10 cellular contexts compared by ENCODE assay signal in genomic region chr22:41668971-41669911, GRCh38. TPM values are rescaled to one million over a fixed set of nuclear protein-coding genes. Genes with fewer than 3 reads are reported as not detected.
A peak's percentile ranks its signal among the peaks of the same experiment; 100 is the strongest.
DNase-seq lines count a peak whose midpoint lies in the region; FAIRE-seq and TF ChIP-seq lines count a peak whose summit lies in the region.
"Had no signal": no experiment of that assay in that cellular context is flagged by ENCODE, and none has a peak within 500 bp of the region (broad histone marks: within the 10 kb centered on the region; RNA-seq: fewer than 3 reads in every experiment).

No MANE protein-coding gene starts in this region.

- no peak overlapping the region for H2BK12ac ChIP-seq in H1 (ENCODE audit: low read depth, low read length)

- peaks cover 0 to 8% (median 3%) of the 10 kb centered on the region in 4 experiments; a peak in 5 of 7 replicates for H3K4me1 ChIP-seq in H1 (replicated peaks in 1 of 4; ENCODE audit: control insufficient read depth in 3 of 4, insufficient read depth in 4 of 4, low read length in 3 of 4)

- H4K91ac ChIP-seq in H1 (replicated peaks; ENCODE audit: insufficient read length, low read length) = no peak overlapping the region

- TF ChIP-seq EP300 in H1 (IDR thresholded peaks at IDR 0.05; ENCODE audit: borderline replicate concordance in 1 of 2, low read depth in 2 of 2, low read length in 2 of 2) = no peak

- no peak overlapping the region for H3K9ac ChIP-seq in H1 (replicated peaks in 1 of 4; ENCODE audit: extremely low read depth in 1 of 4, low read depth in 3 of 4, low read length in 3 of 4)

- no peak overlapping the region for H2AK5ac ChIP-seq in H1 (ENCODE audit: low read depth, low read length)

- peak overlapping the region; percentile 75; the same call in 1 of the 2 replicates for H4K8ac ChIP-seq in H1 (ENCODE audit: extremely low read depth, insufficient read depth, low read length)

- POLR2A ChIA-PET in H1 (lab: Charles Lee; ENCODE audit: partially characterized antibody) = interaction anchor here (1.4 kb wide), 1 partner anchor 19 kb away, joined by 3 read pairs; no protein-coding TSS in a partner anchor

- TF ChIP-seq CTCF in H1 (IDR thresholded peaks at IDR 0.05; ENCODE audit: control extremely low read depth in 1 of 3, insufficient read depth in 1 of 3, low read depth in 1 of 3, low read length in 3 of 3) (no peak), nephron progenitor cell (IDR thresholded peaks at IDR 0.05) (no peak), lower leg skin (IDR thresholded peaks at IDR 0.05) (no peak)

- H3K79me2 ChIP-seq in H1 (ENCODE audit: control insufficient read depth in 1 of 2, insufficient read depth in 2 of 2, low read length in 2 of 2) = peaks cover 0 to 3% of the 10 kb centered on the region in 2 experiments; a peak in 1 of 4 replicates

- H2BK15ac ChIP-seq in H1 (ENCODE audit: low read length) = no peak overlapping the region

- no peak overlapping the region for H3K4me3 Mint-ChIP-seq in nephron progenitor cell

- H2AFZ ChIP-seq in H1 (ENCODE audit: low read length) = no peak overlapping the region

- H3K9me3 Mint-ChIP-seq in nephron progenitor cell = no peaks in the 10 kb centered on the region
- H3K9me3 Mint-ChIP-seq: activated naive CD8-positive, alpha-beta T cell treated with anti-CD3 and anti-CD28 coated beads, Interleukin-2, amount 10 ng/mL, durations not matched to agents 7 days and 5 days had no signal

- no peak for TF ChIP-seq RAD21 in H1 (IDR thresholded peaks at IDR 0.05 in 1 of 2, conservative IDR thresholded peaks at IDR 0.05 in 1 of 2; ENCODE audit: low read depth in 2 of 2, low read length in 2 of 2)

- H3K36me3 ChIP-seq in H1 (ENCODE audit: control insufficient read depth in 2 of 4, insufficient read depth in 4 of 4, low read length in 3 of 4) = peaks cover 0 to 12% (median 4%) of the 10 kb centered on the region in 4 experiments; a peak in 6 of 8 replicates

- H3K79me1 ChIP-seq in H1 (ENCODE audit: low read depth, low read length) = peaks cover 5% of the 10 kb centered on the region; the same call in 1 of the 2 replicates

- no peaks in the 10 kb centered on the region for H3K27me3 ChIP-seq in H1 (replicated peaks in 1 of 4; ENCODE audit: control insufficient read depth in 3 of 4, extremely low read depth in 1 of 4, insufficient read depth in 3 of 4, low read length in 3 of 4)

- CTCF ChIA-PET in H1 (lab: Charles Lee; ENCODE audit: partially characterized antibody) = no interaction called here

- 92% methylated on average over 21 of the region's 21 CpGs; no CpG with 5 or more reads in 1 of the 2 experiments for WGBS in H1 (ENCODE audit: extremely low coverage in 1 of 2, insufficient coverage in 1 of 2, insufficient read length in 1 of 2, insufficient replicate concordance in 2 of 2, low coverage in 1 of 2, low lambda C conversion rate in 2 of 2, missing lambda C conversion rate in 1 of 2), 2 experiments
- 76 to 91% methylated on average over 21 of the region's 21 CpGs for WGBS in lower leg skin, 2 donors

- no peaks in the 10 kb centered on the region for H3K23me2 ChIP-seq in H1 (ENCODE audit: low read depth, low read length)

- H3K4me2 ChIP-seq in H1 (ENCODE audit: insufficient read depth in 1 of 2, low read depth in 2 of 2, low read length in 2 of 2) = no peak overlapping the region

- peak; percentile 85 for DNase-seq in Caki2 (ENCODE audit: low read depth)
- DNase-seq in NCI-H226 = peak; percentile 77
- DNase-seq in H1 (ENCODE audit: low read depth in 1 of 2, low spot score in 2 of 2) = no peak
- DNase-seq in nephron progenitor cell = no peak
- no peak for DNase-seq in NCI-H2227 (lab: John Stamatoyannopoulos, UW; ENCODE audit: unreplicated experiment)
- DNase-seq in lower leg skin (ENCODE audit: low spot score in 2 of 2) = no peak
- DNase-seq in NCI-H2081 treated with DMSO at 0.1 percent for 48 hours (lab: John Stamatoyannopoulos, UW) = no peak
- DNase-seq: activated naive CD8-positive, alpha-beta T cell treated with anti-CD3 and anti-CD28 coated beads, Interleukin-2, amount 10 ng/mL, durations not matched to agents 7 days and 5 days; NCI-H446; nucleus accumbens had no signal

- H3K27me3 Mint-ChIP-seq in nephron progenitor cell (ENCODE audit: low read depth, poor library complexity) = no peaks in the 10 kb centered on the region
- H3K27me3 Mint-ChIP-seq: activated naive CD8-positive, alpha-beta T cell treated with anti-CD3 and anti-CD28 coated beads, Interleukin-2, amount 10 ng/mL, durations not matched to agents 7 days and 5 days had no signal

- H3K36me3 Mint-ChIP-seq in nephron progenitor cell (ENCODE audit: low read depth) = peaks cover 26% of the 10 kb centered on the region

- no peak overlapping the region for H2BK5ac ChIP-seq in H1 (ENCODE audit: low read depth, low read length)

- H3K18ac ChIP-seq in H1 (ENCODE audit: extremely low read depth, low read length) = no peak overlapping the region

- no peak overlapping the region for H3K23ac ChIP-seq in H1 (ENCODE audit: insufficient read length)

- no peak overlapping the region for H3K4ac ChIP-seq in H1 (replicated peaks; ENCODE audit: insufficient read length, low read depth, low read length)

- H3K27ac Mint-ChIP-seq in nephron progenitor cell = peak overlapping the region; percentile 24
- H3K27ac Mint-ChIP-seq: activated naive CD8-positive, alpha-beta T cell treated with anti-CD3 and anti-CD28 coated beads, Interleukin-2, amount 10 ng/mL, durations not matched to agents 7 days and 5 days had no signal

- no peaks in the 10 kb centered on the region for H3K9me3 ChIP-seq in H1 (ENCODE audit: insufficient read depth in 2 of 2, low read depth in 1 of 2, low read length in 1 of 2)

- H3K4me1 Mint-ChIP-seq in nephron progenitor cell = peaks cover 11% of the 10 kb centered on the region

- no peak overlapping the region for H3K14ac ChIP-seq in H1 (ENCODE audit: insufficient read length)

- no peak overlapping the region for H3K56ac ChIP-seq in H1 (replicated peaks; ENCODE audit: insufficient read length, low read depth, low read length)

- H4K20me1 ChIP-seq in H1 (replicated peaks in 1 of 2; ENCODE audit: control insufficient read depth in 1 of 2, insufficient read depth in 2 of 2, low read length in 2 of 2) = peaks cover 2 to 7% of the 10 kb centered on the region in 2 experiments

- FAIRE-seq in H1 (lab: Jason Lieb, UNC) = no peak

- TF ChIP-seq POLR2A in H1 (IDR thresholded peaks at IDR 0.05; ENCODE audit: control extremely low read depth in 1 of 2, low read depth in 2 of 2, low read length in 2 of 2) (no peak), lower leg skin (IDR thresholded peaks at IDR 0.05) (no peak)

- no peak overlapping the region for H2BK20ac ChIP-seq in H1 (ENCODE audit: low read length)

- H3K4me3 ChIP-seq in H1 (ENCODE audit: extremely low read depth in 1 of 4, insufficient read depth in 2 of 4, low read depth in 3 of 4, low read length in 4 of 4) = no peak overlapping the region
- H3K4me3 ChIP-seq in lower leg skin (ENCODE audit: low read depth, poor library complexity, severe bottlenecking) = no peak overlapping the region

- H4K5ac ChIP-seq in H1 (ENCODE audit: insufficient read length, low read depth, low read length) = no peak overlapping the region

- no peak overlapping the region for H2BK120ac ChIP-seq in H1 (replicated peaks; ENCODE audit: low read depth, low read length)

- intact Hi-C loops in lower leg skin (cut with DNase I; ENCODE audit: low total_unique reads) = no loop called here

- in situ Hi-C loops in Caki2 (cut with HindIII; ENCODE audit: low pct_unique_long_range_greater_than_20kb, low sequenced_read_pairs) = no loop called here

- no peak overlapping the region for H3K27ac ChIP-seq in H1 (ENCODE audit: low read depth, low read length)

RNA-seq across cellular contexts. Expression of gene SNU13, which starts 19.4 kb away (rescaled TPM):
- 297 and 305 TPM in 2 replicates for total RNA-seq in Caki2 (2014; rRNA removed; shearing (Covaris generic); ENCODE audit: low replicate concordance)
- 214 and 241 TPM in 2 replicates for total RNA-seq in H1 (2021; fragmentation: NEBNext Ultra II Directional; extraction: Animal tissue kit (Norgen Biotek cat#: 25700))
- polyA plus RNA-seq in H1 (2011; rRNA removed) = 227 and 281 TPM in 2 replicates
- polyA plus RNA-seq in H1 (2011; cell fraction: cytosol; rRNA removed) = 271 TPM
- 184 TPM for polyA plus RNA-seq in H1 (2011; cell fraction: nucleus; rRNA removed)
- polyA plus RNA-seq in H1 (2012, experiment 1 of 2) = 218 to 238 TPM (median 232 TPM) in 4 replicates
- polyA plus RNA-seq in H1 (2012, experiment 2 of 2) = 229 TPM
- polyA plus RNA-seq in H1 (2013, experiment 1 of 2) = 164 TPM
- polyA plus RNA-seq in H1 (2013, experiment 2 of 2) = 172 TPM
- polyA minus RNA-seq in H1 (2011; rRNA and poly(A)+ RNA removed) = 142 and 189 TPM in 2 replicates
- polyA minus RNA-seq in H1 (2011; cell fraction: cytosol; rRNA and poly(A)+ RNA removed) = 93.0 TPM
- 60.0 TPM for polyA minus RNA-seq in H1 (2011; cell fraction: nucleus; rRNA and poly(A)+ RNA removed)
- 100 to 1,000 TPM; 103 to 127 (median 116) TPM for total RNA-seq in lower leg skin

RNA-seq across cellular contexts. Expression of gene MEI1, which starts 30.1 kb away (rescaled TPM):
- total RNA-seq in Caki2 (2014; rRNA removed; shearing (Covaris generic); ENCODE audit: low replicate concordance) = 0.87 and 2.6 TPM in 2 replicates
- 0.36 and 0.54 TPM in 2 replicates for total RNA-seq in H1 (2021; fragmentation: NEBNext Ultra II Directional; extraction: Animal tissue kit (Norgen Biotek cat#: 25700))
- 0.27 and 0.38 TPM in 2 replicates for polyA plus RNA-seq in H1 (2011; rRNA removed)
- 0.23 TPM for polyA plus RNA-seq in H1 (2011; cell fraction: cytosol; rRNA removed)
- polyA plus RNA-seq in H1 (2011; cell fraction: nucleus; rRNA removed) = 1.1 TPM
- 0.20 to 1.1 TPM (median 0.63 TPM) in 4 replicates for polyA plus RNA-seq in H1 (2012, experiment 1 of 2)
- 0.04 TPM for polyA plus RNA-seq in H1 (2012, experiment 2 of 2)
- polyA plus RNA-seq in H1 (2013, experiment 1 of 2) = 0.18 TPM
- 0.28 TPM for polyA plus RNA-seq in H1 (2013, experiment 2 of 2)
- 0.19 and 0.32 TPM in 2 replicates for polyA minus RNA-seq in H1 (2011; rRNA and poly(A)+ RNA removed)
- not detected for polyA minus RNA-seq in H1 (2011; cell fraction: cytosol; rRNA and poly(A)+ RNA removed)
- polyA minus RNA-seq in H1 (2011; cell fraction: nucleus; rRNA and poly(A)+ RNA removed) = 0.60 TPM
- 1 to 10 TPM in 2 of 4 donors, not detected in 2; 1.2 to 2.1 TPM for total RNA-seq in lower leg skin

RNA-seq across cellular contexts. Expression of gene XRCC6, which starts 48.1 kb away (rescaled TPM):
- total RNA-seq in Caki2 (2014; rRNA removed; shearing (Covaris generic); ENCODE audit: low replicate concordance) = 681 and 856 TPM in 2 replicates
- 488 and 490 TPM in 2 replicates for total RNA-seq in H1 (2021; fragmentation: NEBNext Ultra II Directional; extraction: Animal tissue kit (Norgen Biotek cat#: 25700))
- 150 and 157 TPM in 2 replicates for polyA plus RNA-seq in H1 (2011; rRNA removed)
- 241 TPM for polyA plus RNA-seq in H1 (2011; cell fraction: cytosol; rRNA removed)
- polyA plus RNA-seq in H1 (2011; cell fraction: nucleus; rRNA removed) = 150 TPM
- 499 to 810 TPM (median 507 TPM) in 4 replicates for polyA plus RNA-seq in H1 (2012, experiment 1 of 2)
- 178 TPM for polyA plus RNA-seq in H1 (2012, experiment 2 of 2)
- 330 TPM for polyA plus RNA-seq in H1 (2013, experiment 1 of 2)
- 315 TPM for polyA plus RNA-seq in H1 (2013, experiment 2 of 2)
- 161 and 200 TPM in 2 replicates for polyA minus RNA-seq in H1 (2011; rRNA and poly(A)+ RNA removed)
- 117 TPM for polyA minus RNA-seq in H1 (2011; cell fraction: cytosol; rRNA and poly(A)+ RNA removed)
- polyA minus RNA-seq in H1 (2011; cell fraction: nucleus; rRNA and poly(A)+ RNA removed) = 55.9 TPM
- total RNA-seq in lower leg skin = 100 to 1,000 TPM; 150 to 204 (median 161) TPM

RNA-seq across cellular contexts. Expression of gene DESI1, which starts 48.4 kb away (rescaled TPM):
- 40.2 and 58.5 TPM in 2 replicates for total RNA-seq in Caki2 (2014; rRNA removed; shearing (Covaris generic); ENCODE audit: low replicate concordance)
- total RNA-seq in H1 (2021; fragmentation: NEBNext Ultra II Directional; extraction: Animal tissue kit (Norgen Biotek cat#: 25700)) = 33.7 and 34.3 TPM in 2 replicates
- 27.6 and 31.2 TPM in 2 replicates for polyA plus RNA-seq in H1 (2011; rRNA removed)
- 26.4 TPM for polyA plus RNA-seq in H1 (2011; cell fraction: cytosol; rRNA removed)
- polyA plus RNA-seq in H1 (2011; cell fraction: nucleus; rRNA removed) = 46.5 TPM
- polyA plus RNA-seq in H1 (2012, experiment 1 of 2) = 23.6 to 27.4 TPM (median 25.6 TPM) in 4 replicates
- polyA plus RNA-seq in H1 (2012, experiment 2 of 2) = 32.8 TPM
- polyA plus RNA-seq in H1 (2013, experiment 1 of 2) = 26.8 TPM
- polyA plus RNA-seq in H1 (2013, experiment 2 of 2) = 26.7 TPM
- polyA minus RNA-seq in H1 (2011; rRNA and poly(A)+ RNA removed) = 46.3 and 52.8 TPM in 2 replicates
- polyA minus RNA-seq in H1 (2011; cell fraction: cytosol; rRNA and poly(A)+ RNA removed) = 19.9 TPM
- polyA minus RNA-seq in H1 (2011; cell fraction: nucleus; rRNA and poly(A)+ RNA removed) = 27.0 TPM
- 10 to 100 TPM; 16.1 to 37.8 (median 23.0) TPM for total RNA-seq in lower leg skin

Comparison
In these comparisons a context has a peak if more than half of its experiments do, and no peak if none do; other contexts are left out.
1. DNase-seq: peak in Caki2 (single experiment) and NCI-H226 (single experiment); none in H1 (0 of 2), nephron progenitor cell (single experiment), NCI-H2227 (single experiment), lower leg skin (0 of 2) and NCI-H2081 treated with DMSO at 0.1 percent for 48 hours (single experiment).